ENCODE assay signal across 8 cellular contexts in the genomic region with DNA sequence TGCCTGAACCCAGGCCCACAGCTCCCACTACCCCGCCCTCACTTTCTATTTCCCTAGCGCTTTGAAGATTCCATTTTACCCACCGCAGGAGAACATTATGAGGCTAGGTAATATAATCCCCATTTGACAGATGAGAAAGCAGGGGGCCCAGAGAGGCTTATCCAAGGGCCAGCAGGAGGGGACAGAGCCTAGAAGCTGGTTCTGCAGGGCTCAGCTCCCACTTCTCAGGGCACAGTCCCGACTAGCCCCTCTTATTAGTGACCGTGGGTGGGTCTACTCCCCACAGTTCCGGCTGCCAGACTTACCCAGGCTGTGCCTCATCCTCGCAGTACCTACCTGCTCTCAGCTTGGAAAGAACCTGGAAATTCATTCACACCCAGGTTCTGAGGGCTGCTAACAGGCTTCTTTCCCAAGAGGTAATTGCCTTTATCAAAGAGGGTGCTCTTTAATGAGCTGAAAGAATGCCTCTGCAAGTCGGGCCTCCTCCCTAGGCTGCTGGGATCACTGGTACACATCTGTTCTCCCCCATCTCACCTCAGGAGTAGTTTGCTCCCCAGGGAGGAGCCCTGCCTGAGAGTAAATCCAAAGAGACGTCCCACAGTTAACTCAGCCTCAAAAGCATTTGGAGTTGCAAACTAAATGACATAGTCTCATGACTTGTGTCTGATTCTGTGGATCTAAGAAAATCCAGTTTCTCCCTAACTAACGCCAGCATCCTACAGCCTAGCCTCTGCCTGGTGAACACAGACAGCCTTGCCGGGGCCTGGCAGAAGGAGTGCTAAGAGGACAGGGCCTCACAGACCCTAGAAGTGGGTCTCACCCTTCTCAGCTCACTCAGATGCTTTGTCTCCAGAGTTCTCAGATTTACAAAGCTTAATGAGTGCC.
DNase-seq lines count a peak whose midpoint lies in the region; ATAC-seq and TF ChIP-seq lines count a peak whose summit lies in the region.

No MANE protein-coding gene starts in this region.

- 60 to 65% (median 62%) methylated on average over 11 of the region's 11 CpGs for WGBS in ovary, 3 donors

- no peak for TF ChIP-seq EP300 in ovary (IDR thresholded peaks at IDR 0.05)

- H3K4me3 ChIP-seq in Peyer's patch: no peak overlapping the region
- no peak overlapping the region for H3K4me3 ChIP-seq in ovary

- no peak for TF ChIP-seq POLR2A in Peyer's patch (IDR thresholded peaks at IDR 0.05)
- no peak for TF ChIP-seq POLR2A in ovary (IDR thresholded peaks at IDR 0.05)

- TF ChIP-seq CTCF in Peyer's patch (IDR thresholded peaks at IDR 0.05) (no peak), ovary (IDR thresholded peaks at IDR 0.05) (no peak)

- H3K27me3 ChIP-seq in Peyer's patch (no peaks in the 10 kb centered on the region), ovary (no peaks in the 10 kb centered on the region)

- ATAC-seq in HG03039 (IDR thresholded peaks at IDR 0.05; ENCODE audit: unreplicated experiment): peak; percentile 42

- H3K27ac ChIP-seq in Peyer's patch (peak overlapping the region; percentile 72 to 83 (median 78)), ovary (peak overlapping the region; percentile 37 to 80)

- peak; percentile 48 for DNase-seq in stimulated activated CD4-positive, alpha-beta T cell treated with anti-CD3 and anti-CD28 coated beads, Interleukin-15, amount 100 ng/mL, for 24 hours
- no peak for DNase-seq in stimulated activated CD4-positive, alpha-beta T cell treated with anti-CD3 and anti-CD28 coated beads, Interleukin-4, amount 100 ng/mL, for 24 hours
- DNase-seq in Peyer's patch: no peak
- peak; percentile 47 for DNase-seq in ecto neural progenitor cell (ENCODE audit: low spot score)
- DNase-seq in ovary: no peak
- no peak for DNase-seq in anterior cingulate cortex (lab: John Stamatoyannopoulos, UW)
- DNase-seq in HT-29 (ENCODE audit: low spot score): no peak

- intact Hi-C loops in ovary (cut with DNase I): loop anchor here in 1 of 4 donors (10.0 kb wide), 2 partner anchors 58 to 128 kb away; a partner anchor contains a TSS

- H3K9me3 ChIP-seq in Peyer's patch (no peaks in the 10 kb centered on the region), ovary (no peaks in the 10 kb centered on the region)

- H3K36me3 ChIP-seq in Peyer's patch (no peaks in the 10 kb centered on the region), ovary (no peaks in the 10 kb centered on the region)

- H3K4me1 ChIP-seq in Peyer's patch (peaks cover 0 to 31% (median 22%) of the 10 kb centered on the region in 4 donors), ovary (ENCODE audit: insufficient read depth) (peaks cover 13% of the 10 kb centered on the region)

Comparison
In these comparisons a context has a peak if more than half of its experiments do, and no peak if none do; other contexts are left out.
1. DNase-seq: peak in stimulated activated CD4-positive, alpha-beta T cell treated with anti-CD3 and anti-CD28 coated beads, Interleukin-15, amount 100 ng/mL, for 24 hours (single experiment) and ecto neural progenitor cell (single experiment); none in stimulated activated CD4-positive, alpha-beta T cell treated with anti-CD3 and anti-CD28 coated beads, Interleukin-4, amount 100 ng/mL, for 24 hours (single experiment), Peyer's patch (0 of 3), ovary (0 of 5), anterior cingulate cortex (0 of 58) and HT-29 (single experiment).